ENCODE assay signal across 7 cellular contexts in the genomic region with DNA sequence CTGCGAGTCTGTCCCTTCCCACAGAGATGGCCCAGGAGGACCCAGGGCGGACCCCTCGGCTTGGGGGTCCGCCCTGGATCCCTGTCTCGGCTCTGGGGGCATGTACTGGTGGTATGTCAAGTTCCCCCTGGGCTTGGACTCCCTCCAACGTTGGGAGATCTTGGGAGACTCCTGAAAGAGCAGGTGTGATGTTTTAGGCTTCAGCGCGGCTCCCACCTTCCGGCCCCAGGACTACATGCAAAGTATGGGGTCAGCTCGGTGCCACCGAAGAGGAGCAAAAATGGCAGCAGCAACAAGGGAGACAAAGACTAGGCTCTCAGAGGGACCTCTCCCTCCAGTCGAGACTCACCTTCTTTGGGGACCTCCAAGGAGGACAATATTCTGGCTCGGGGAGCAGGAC. TPM values are rescaled to one million over a fixed set of nuclear protein-coding genes. Genes with fewer than 3 reads are reported as not detected.
DNase-seq lines count a peak whose midpoint lies in the region; TF ChIP-seq lines count a peak whose summit lies in the region.
"Had no signal": no experiment of that assay in that cellular context is flagged by ENCODE, and none has a peak within 500 bp of the region (broad histone marks: within the 10 kb centered on the region; RNA-seq: fewer than 3 reads in every experiment).

No MANE protein-coding gene starts in this region.

- no peak overlapping the region for H2AFZ ChIP-seq in mammary epithelial cell (ENCODE audit: low read depth, low read length)

- H3K27me3 Mint-ChIP-seq in IgD-negative memory B cell: no peaks in the 10 kb centered on the region

- no peaks in the 10 kb centered on the region for H3K36me3 ChIP-seq in mammary epithelial cell (ENCODE audit: insufficient read depth, low read length)

- BruUV-seq in mammary epithelial cell (replicated peaks; lab: Mats Ljungman, UMichigan): no TSS peak

- peak overlapping the region; percentile 84 to 94 (median 87) for H3K4me3 Mint-ChIP-seq in IgD-negative memory B cell

- H3K4me1 Mint-ChIP-seq in IgD-negative memory B cell: peaks cover 5 to 15% (median 7%) of the 10 kb centered on the region in 3 donors

- intact Hi-C loops in mammary epithelial cell (cut with micrococcal nuclease): loop anchor here (2.0 kb wide), 1 partner anchor 24 kb away; no protein-coding TSS in a partner anchor

- CTCF ChIA-PET in mammary epithelial cell (lab: Charles Lee; ENCODE audit: low non-redundant PET): no interaction called here

- peaks cover 24% of the 10 kb centered on the region for H3K4me1 ChIP-seq in mammary epithelial cell (ENCODE audit: insufficient read depth, low read length)

- no peak overlapping the region for H3K9ac ChIP-seq in mammary epithelial cell (ENCODE audit: insufficient read depth, low read length)

- DNase-seq in mammary epithelial cell (no peak), retina (peak; percentile 12), COR-L47 (lab: John Stamatoyannopoulos, UW) (no peak), GM13977 (ENCODE audit: low spot score) (no peak), DMS153 treated with DMSO at 0.1 percent for 48 hours (lab: John Stamatoyannopoulos, UW; ENCODE audit: unreplicated experiment) (no peak)

- peak overlapping the region; percentile 72 for H3K4me2 ChIP-seq in mammary epithelial cell (ENCODE audit: insufficient read depth, low read depth, low read length)

- dilution Hi-C loops in mammary epithelial cell (cut with HindIII; ENCODE audit: low sequenced_read_pairs): no loop called here

- no peaks in the 10 kb centered on the region for H3K9me3 ChIP-seq in mammary epithelial cell (replicated peaks; ENCODE audit: insufficient read depth, low read length)

- H3K27ac Mint-ChIP-seq in IgD-negative memory B cell: peak overlapping the region in 1 of 3 donors; percentile 53

- H3K27ac ChIP-seq in mammary epithelial cell (ENCODE audit: insufficient read depth, low read depth, low read length): no peak overlapping the region

- no peaks in the 10 kb centered on the region for H4K20me1 ChIP-seq in mammary epithelial cell (ENCODE audit: insufficient read depth, low read length)

- TF ChIP-seq CTCF in mammary epithelial cell (conservative IDR thresholded peaks at IDR 0.05 in 1 of 2, IDR thresholded peaks at IDR 0.05 in 1 of 2; ENCODE audit: extremely low read depth in 1 of 2, insufficient read depth in 1 of 2, low read depth in 1 of 2, low read length in 2 of 2): no peak
- TF ChIP-seq CTCF in GM13977 (IDR thresholded peaks at IDR 0.05; ENCODE audit: extremely low read depth, insufficient read depth, missing control alignments): no peak

- H3K4me3 ChIP-seq in mammary epithelial cell (replicated peaks in 1 of 3; ENCODE audit: insufficient read depth in 1 of 3, low read depth in 2 of 3, low read length in 3 of 3): no peak overlapping the region

- in situ Hi-C loops in mammary epithelial cell (cut with MboI; ENCODE audit: low sequenced_read_pairs in 2 of 2): no loop called here
- in situ Hi-C loops in GM13977 (cut with MboI; ENCODE audit: low pct_unique_long_range_greater_than_20kb, low sequenced_read_pairs, unreplicated experiment): no loop called here

- 63% methylated on average over 12 of the region's 13 CpGs for WGBS in mammary epithelial cell (ENCODE audit: low coverage, missing lambda C conversion rate)

- H3K27me3 ChIP-seq in mammary epithelial cell (ENCODE audit: insufficient read depth, low read length): no peaks in the 10 kb centered on the region

- peaks cover 0 to 2% (median 0%) of the 10 kb centered on the region in 3 donors for H3K9me3 Mint-ChIP-seq in IgD-negative memory B cell

- peaks cover 8% of the 10 kb centered on the region for H3K79me2 ChIP-seq in mammary epithelial cell (ENCODE audit: insufficient read depth, low read length)

- peaks cover 1% of the 10 kb centered on the region for H3K36me3 Mint-ChIP-seq in IgD-negative memory B cell

RNA-seq across cellular contexts. Expression of gene MAMSTR, which starts 4.2 kb away (rescaled TPM):
- polyA plus RNA-seq in IgD-negative memory B cell (0.45 TPM), mammary epithelial cell (0.32 TPM)
- 1 to 10 TPM in 1 of 2 donors, under 1 TPM in 1; 0.50 to 1.2 TPM for total RNA-seq in mammary epithelial cell
- polyA minus RNA-seq in mammary epithelial cell: not detected

RNA-seq across cellular contexts. Expression of gene FUT2, which starts 19.5 kb away (rescaled TPM):
- polyA plus RNA-seq in IgD-negative memory B cell: not detected
- total RNA-seq in mammary epithelial cell: under 1 TPM in 1 of 2 donors, not detected in 1; 0.33 TPM
- polyA plus RNA-seq in mammary epithelial cell: 0.06 TPM
- not detected for polyA minus RNA-seq in mammary epithelial cell
- total RNA-seq: SK-MEL-5 had no signal

RNA-seq across cellular contexts. Expression of gene RASIP1, which starts 25.1 kb away (rescaled TPM):
- polyA plus RNA-seq in IgD-negative memory B cell: 0.26 TPM
- 1 to 10 TPM; 2.8 to 3.0 TPM for total RNA-seq in mammary epithelial cell
- 5.0 TPM for polyA plus RNA-seq in mammary epithelial cell
- polyA minus RNA-seq in mammary epithelial cell: 0.57 TPM

RNA-seq across cellular contexts. Expression of gene IZUMO1, which starts 31.4 kb away (rescaled TPM):
- polyA plus RNA-seq in IgD-negative memory B cell: not detected
- total RNA-seq in mammary epithelial cell: 1 to 10 TPM in 1 of 2 donors, under 1 TPM in 1; 0.50 to 7.8 TPM
- polyA plus RNA-seq in mammary epithelial cell: 0.12 TPM
- not detected for polyA minus RNA-seq in mammary epithelial cell
- total RNA-seq: SK-MEL-5 had no signal

RNA-seq across cellular contexts. Expression of gene FUT1, which starts 37.2 kb away (rescaled TPM):
- polyA plus RNA-seq in IgD-negative memory B cell: not detected
- total RNA-seq in mammary epithelial cell: 10 to 100 TPM; 13.9 to 15.2 TPM
- polyA plus RNA-seq in mammary epithelial cell: 6.4 TPM
- polyA minus RNA-seq in mammary epithelial cell: 9.0 TPM
